In genomic region chr5:32195265-32195664, GRCh38 we compare ENCODE assay signal across 29 cellular contexts.
"Had no signal": no experiment of that assay in that cellular context is flagged by ENCODE, and none has a peak within 500 bp of the region (broad histone marks: within the 10 kb centered on the region; RNA-seq: fewer than 3 reads in every experiment).

No MANE protein-coding gene starts in this region.

- DNase-seq: cortex of kidney; effector memory CD8-positive, alpha-beta T cell; erythroblast; esophagus squamous epithelium; foreskin melanocyte; hypothalamus; immature natural killer cell; islet precursor cell; kidney glomerular epithelial cell; left colon; left ventricle myocardium superior; mesenchymal stem cell; mucosa of descending colon; naive B cell; right lobe of liver; small intestine; stimulated activated CD4-positive, alpha-beta T cell treated with anti-CD3 and anti-CD28 coated beads, Interleukin-15, amount 100 ng/mL, for 24 hours; stimulated activated CD4-positive, alpha-beta T cell treated with anti-CD3 and anti-CD28 coated beads, Interleukin-2, amount 100 ng/mL, for 48 hours; stimulated activated naive B cell treated with anti-CD40 and anti-IgM and Interleukin-4, amounts not matched to agents 10 μg/mL and 1 μg/mL and 100 μg/mL, for 72 hours; uterus had no signal

- H3K4me1 Mint-ChIP-seq: immature natural killer cell, neural progenitor cell had no signal

- H3K4me3 Mint-ChIP-seq: effector memory CD8-positive, alpha-beta T cell; immature natural killer cell; mesothelial cell of epicardium; naive B cell; nephron; neural progenitor cell; stimulated activated naive B cell treated with anti-CD40 and anti-IgM and Interleukin-4, amounts not matched to agents 10 μg/mL and 1 μg/mL and 100 μg/mL, for 72 hours; stimulated activated naive CD8-positive, alpha-beta T cell treated with anti-CD3 and anti-CD28 coated beads, Interleukin-15, Interleukin-2, amounts not matched to agents 100 ng/mL and 50 ng/mL, for 24 hours had no signal

- H2AFZ ChIP-seq: neural progenitor cell, parathyroid adenoma had no signal

- H3K36me3 ChIP-seq: esophagus squamous epithelium, neural progenitor cell, right lobe of liver, thoracic aorta, tibial nerve, upper lobe of left lung, uterus had no signal

- H3K27ac Mint-ChIP-seq: effector memory CD8-positive, alpha-beta T cell; immature natural killer cell; mesothelial cell of epicardium; nephron; neural progenitor cell; progenitor cell of endocrine pancreas; stimulated activated naive B cell treated with anti-CD40 and anti-IgM and Interleukin-4, amounts not matched to agents 10 μg/mL and 1 μg/mL and 100 μg/mL, for 72 hours; stimulated activated naive CD8-positive, alpha-beta T cell treated with anti-CD3 and anti-CD28 coated beads, Interleukin-15, Interleukin-2, amounts not matched to agents 100 ng/mL and 50 ng/mL, for 24 hours had no signal

- H3K9me3 Mint-ChIP-seq: effector memory CD8-positive, alpha-beta T cell; immature natural killer cell; mesothelial cell of epicardium; naive B cell; stimulated activated naive B cell treated with anti-CD40 and anti-IgM and Interleukin-4, amounts not matched to agents 10 μg/mL and 1 μg/mL and 100 μg/mL, for 72 hours; stimulated activated naive CD8-positive, alpha-beta T cell treated with anti-CD3 and anti-CD28 coated beads, Interleukin-15, Interleukin-2, amounts not matched to agents 100 ng/mL and 50 ng/mL, for 24 hours had no signal

- H3K27me3 Mint-ChIP-seq: progenitor cell of endocrine pancreas; stimulated activated naive B cell treated with anti-CD40 and anti-IgM and Interleukin-4, amounts not matched to agents 10 μg/mL and 1 μg/mL and 100 μg/mL, for 72 hours had no signal

- H3K9ac ChIP-seq: neural progenitor cell, parathyroid adenoma had no signal

- H3K4me2 ChIP-seq: neural progenitor cell had no signal

- H3K79me2 ChIP-seq: parathyroid adenoma had no signal

- H3K27me3 ChIP-seq: esophagus squamous epithelium, neural progenitor cell, right lobe of liver, tibial nerve, upper lobe of left lung, uterus had no signal

- H3K27ac ChIP-seq: esophagus squamous epithelium, neural progenitor cell, parathyroid adenoma, thoracic aorta, tibial nerve, uterus had no signal

- H3K4me1 ChIP-seq: neural progenitor cell, parathyroid adenoma, uterus had no signal

- H3K4me3 ChIP-seq: esophagus squamous epithelium, mucosa of descending colon, neural progenitor cell, right lobe of liver, thoracic aorta, tibial nerve, upper lobe of left lung, uterus had no signal

- ATAC-seq: effector memory CD8-positive, alpha-beta T cell; left colon; left ventricle myocardium superior; mucosa of descending colon; right lobe of liver; stimulated activated naive B cell treated with anti-CD40 and anti-IgM and Interleukin-4, amounts not matched to agents 10 μg/mL and 1 μg/mL and 100 μg/mL, for 72 hours had no signal

- H3K36me3 Mint-ChIP-seq: immature natural killer cell; mesothelial cell of epicardium; naive B cell; neural progenitor cell; stimulated activated naive B cell treated with anti-CD40 and anti-IgM and Interleukin-4, amounts not matched to agents 10 μg/mL and 1 μg/mL and 100 μg/mL, for 72 hours had no signal

- H3K9me3 ChIP-seq: esophagus squamous epithelium, mucosa of descending colon, right lobe of liver, thoracic aorta, tibial nerve, upper lobe of left lung, uterus had no signal
